In genomic region chr7:129089521-129090212, GRCh38 we compare ENCODE assay signal across 9 cellular contexts. TPM values are rescaled to one million over a fixed set of nuclear protein-coding genes. Genes with fewer than 3 reads are reported as not detected.
DNase-seq lines count a peak whose midpoint lies in the region; ATAC-seq lines count a peak whose summit lies in the region.
"Had no signal": no experiment of that assay in that cellular context is flagged by ENCODE, and none has a peak within 500 bp of the region (broad histone marks: within the 10 kb centered on the region; RNA-seq: fewer than 3 reads in every experiment).

No MANE protein-coding gene starts in this region.

- no peaks in the 10 kb centered on the region for H3K36me3 ChIP-seq in naive thymus-derived CD4-positive, alpha-beta T cell (ENCODE audit: control insufficient read depth in 2 of 3, insufficient read depth in 3 of 3, low read length in 3 of 3)

- peaks cover 0 to 3% of the 10 kb centered on the region in 2 donors for H3K4me1 ChIP-seq in naive thymus-derived CD4-positive, alpha-beta T cell (ENCODE audit: control insufficient read depth in 2 of 2, insufficient read depth in 2 of 2, low read length in 2 of 2)

- intact Hi-C loops in naive thymus-derived CD4-positive, alpha-beta T cell (cut with micrococcal nuclease): loop anchor here (2.0 to 10.0 kb wide), 6 partner anchors 35 to 122 kb away; partner anchors contain the start of genes TNPO3 (in 1 of the 2) and TSPAN33 (in 1 of the 2)

- H3K4me3 Mint-ChIP-seq in naive thymus-derived CD4-positive, alpha-beta T cell: no peak overlapping the region

- CTCF ChIA-PET in naive thymus-derived CD4-positive, alpha-beta T cell (lab: Charles Lee): interaction anchor here (0.7 to 2.2 kb wide), 3 partner anchors 45 to 54 kb away, joined by 3 to 6 read pairs (median 3); partner anchors contain the start of gene TSPAN33

- no peak overlapping the region for H3K4me3 ChIP-seq in naive thymus-derived CD4-positive, alpha-beta T cell (ENCODE audit: low read length)
- H3K4me3 ChIP-seq: lung had no signal

- H3K9me3 ChIP-seq in naive thymus-derived CD4-positive, alpha-beta T cell (ENCODE audit: control insufficient read depth in 2 of 3, low read length in 3 of 3): no peaks in the 10 kb centered on the region

- no peaks in the 10 kb centered on the region for H3K27me3 Mint-ChIP-seq in naive thymus-derived CD4-positive, alpha-beta T cell

- no peak overlapping the region for H3K27ac ChIP-seq in naive thymus-derived CD4-positive, alpha-beta T cell (ENCODE audit: low read depth, low read length)

- ATAC-seq in GM19035 (IDR thresholded peaks at IDR 0.05; ENCODE audit: unreplicated experiment) (peak; percentile 60), HG02759 (IDR thresholded peaks at IDR 0.05; ENCODE audit: unreplicated experiment) (peak; percentile 88)
- ATAC-seq in naive thymus-derived CD4-positive, alpha-beta T cell: peak; percentile 43
- ATAC-seq in activated CD4-positive, CD25-positive, alpha-beta regulatory T cell treated with anti-CD3 and anti-CD28 coated beads, Interleukin-2, amount 50 U/mL, for 24 hours: no peak

- no peaks in the 10 kb centered on the region for H3K36me3 Mint-ChIP-seq in naive thymus-derived CD4-positive, alpha-beta T cell

- POLR2A ChIA-PET in naive thymus-derived CD4-positive, alpha-beta T cell (lab: Charles Lee): interaction anchor here (1.0 to 1.3 kb wide), 2 partner anchors 10 to 81 kb away, joined by 3 to 4 read pairs; no protein-coding TSS in a partner anchor

- DNase-seq in NAMALWA (ENCODE audit: low spot score) (peak; percentile 50), inferior parietal cortex (ENCODE audit: extremely low spot score) (no peak)
- no peak for DNase-seq in naive thymus-derived CD4-positive, alpha-beta T cell
- no peak for DNase-seq in stimulated activated CD4-positive, alpha-beta T cell treated with anti-CD3 and anti-CD28 coated beads, Interleukin-2, amount 100 ng/mL, for 48 hours
- DNase-seq: HCEC 1CT had no signal

- no peaks in the 10 kb centered on the region for H3K27me3 ChIP-seq in naive thymus-derived CD4-positive, alpha-beta T cell (ENCODE audit: control insufficient read depth in 2 of 2, insufficient read depth in 2 of 2, low read length in 2 of 2)

- H3K27ac Mint-ChIP-seq in naive thymus-derived CD4-positive, alpha-beta T cell: peak overlapping the region in 1 of 9 donors; percentile 57

- no peaks in the 10 kb centered on the region for H3K9me3 Mint-ChIP-seq in naive thymus-derived CD4-positive, alpha-beta T cell

- peaks cover 6 to 26% (median 12%) of the 10 kb centered on the region in 7 donors for H3K4me1 Mint-ChIP-seq in naive thymus-derived CD4-positive, alpha-beta T cell

RNA-seq across cellular contexts. Expression of gene TNPO3, which starts 34.8 kb away (rescaled TPM):
- total RNA-seq in naive thymus-derived CD4-positive, alpha-beta T cell: 10 to 100 TPM; 28.6 to 40.6 (median 39.6) TPM
- 10 to 100 TPM; 30.4 to 37.7 TPM for polyA plus RNA-seq in naive thymus-derived CD4-positive, alpha-beta T cell

RNA-seq across cellular contexts. Expression of gene TSPAN33, which starts 54.8 kb away (rescaled TPM):
- 10 to 100 TPM in 1 of 5 experiments, 1 to 10 TPM in 4; 1.8 to 14.8 (median 3.6) TPM for total RNA-seq in naive thymus-derived CD4-positive, alpha-beta T cell
- polyA plus RNA-seq in naive thymus-derived CD4-positive, alpha-beta T cell: 10 to 100 TPM in 1 of 2 donors, 1 to 10 TPM in 1; 3.3 to 13.0 TPM

Comparison
In these comparisons a context has a peak if more than half of its experiments do, and no peak if none do; other contexts are left out.
1. ATAC-seq: peak in GM19035 (single experiment), HG02759 (single experiment) and naive thymus-derived CD4-positive, alpha-beta T cell (single experiment); none in activated CD4-positive, CD25-positive, alpha-beta regulatory T cell treated with anti-CD3 and anti-CD28 coated beads, Interleukin-2, amount 50 U/mL, for 24 hours (0 of 2).